ENCODE assay signal across 14 cellular contexts in the genomic region with DNA sequence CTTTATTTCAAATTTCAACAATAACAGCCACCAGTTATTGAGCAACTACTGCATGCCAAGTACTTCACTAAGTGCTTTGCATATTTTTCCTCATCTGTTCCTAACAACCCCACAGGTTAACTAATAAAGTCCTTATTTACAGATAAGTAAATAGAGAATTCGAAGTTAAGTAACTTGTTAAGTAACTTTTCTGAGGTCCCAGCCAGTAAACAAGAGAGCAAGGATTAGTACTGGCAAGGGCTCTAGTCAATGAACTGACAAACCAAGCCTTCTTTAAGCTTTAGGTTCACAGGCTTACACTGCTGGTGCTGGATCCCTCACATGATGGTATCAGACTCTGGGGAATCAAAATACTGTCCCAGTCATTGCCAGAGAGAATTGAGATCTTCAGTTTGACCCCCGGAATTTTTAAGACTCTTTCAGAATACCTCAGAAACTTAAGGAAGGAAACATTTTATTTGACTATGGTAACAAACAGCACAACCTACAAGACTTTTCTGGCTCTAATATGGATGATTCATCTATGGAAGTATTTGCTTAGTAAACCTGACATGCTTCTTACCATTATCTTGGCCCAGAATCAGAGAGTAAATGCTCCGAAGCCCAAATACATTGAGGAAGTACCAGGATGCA. TPM values are rescaled to one million over a fixed set of nuclear protein-coding genes. Genes with fewer than 3 reads are reported as not detected.
DNase-seq lines count a peak whose midpoint lies in the region; ATAC-seq and TF ChIP-seq lines count a peak whose summit lies in the region.
"Had no signal": no experiment of that assay in that cellular context is flagged by ENCODE, and none has a peak within 500 bp of the region (broad histone marks: within the 10 kb centered on the region; RNA-seq: fewer than 3 reads in every experiment).

No MANE protein-coding gene starts in this region.

- no peaks in the 10 kb centered on the region for H3K27me3 Mint-ChIP-seq in activated naive CD4-positive, alpha-beta T cell treated with anti-CD3 and anti-CD28 coated beads, Interleukin-2, amount 10 ng/mL, durations not matched to agents 7 days and 5 days
- H3K27me3 Mint-ChIP-seq: central memory CD8-positive, alpha-beta T cell; T-cell had no signal

- ATAC-seq in upper lobe of right lung (peak; percentile 72), GM18505 (IDR thresholded peaks at IDR 0.05; ENCODE audit: unreplicated experiment) (no peak)
- no peak for ATAC-seq in activated CD4-positive, CD25-positive, alpha-beta regulatory T cell treated with anti-CD3 and anti-CD28 coated beads, Interleukin-2, amount 50 U/mL, for 24 hours
- ATAC-seq: left lobe of liver, T-cell had no signal

- H3K9me3 ChIP-seq in upper lobe of right lung: no peaks in the 10 kb centered on the region
- H3K9me3 ChIP-seq: tibial nerve had no signal

- no peaks in the 10 kb centered on the region for H3K9me3 Mint-ChIP-seq in activated naive CD4-positive, alpha-beta T cell treated with anti-CD3 and anti-CD28 coated beads, Interleukin-2, amount 10 ng/mL, durations not matched to agents 7 days and 5 days
- H3K9me3 Mint-ChIP-seq: central memory CD8-positive, alpha-beta T cell; neural crest cell; T-cell had no signal

- no peak overlapping the region for H3K27ac Mint-ChIP-seq in activated naive CD4-positive, alpha-beta T cell treated with anti-CD3 and anti-CD28 coated beads, Interleukin-2, amount 10 ng/mL, durations not matched to agents 7 days and 5 days
- H3K27ac Mint-ChIP-seq: T-cell had no signal

- peak overlapping the region; percentile 27 for H3K27ac ChIP-seq in upper lobe of right lung
- H3K27ac ChIP-seq: tibial nerve had no signal

- H3K36me3 Mint-ChIP-seq in activated naive CD4-positive, alpha-beta T cell treated with anti-CD3 and anti-CD28 coated beads, Interleukin-2, amount 10 ng/mL, durations not matched to agents 7 days and 5 days: peaks cover 56% of the 10 kb centered on the region

- DNase-seq in HS-5 (ENCODE audit: low read depth) (peak; percentile 58), astrocyte of the cerebellum (ENCODE audit: low read depth) (peak; percentile 62), fibroblast of villous mesenchyme (ENCODE audit: low read depth) (peak; percentile 63), upper lobe of right lung (no peak)
- no peak for DNase-seq in activated naive CD4-positive, alpha-beta T cell treated with anti-CD3 and anti-CD28 coated beads, Interleukin-2, amount 10 ng/mL, durations not matched to agents 7 days and 5 days
- DNase-seq: activated CD4-positive, alpha-beta T cell treated with anti-CD3 and anti-CD28 coated beads, Interleukin-2, amount 50 U/mL, for 48 hours; NK-92 treated with Interleukin-12 subunit alpha and Interleukin-12 subunit beta, amount 100 ng/mL, for 24 hours; T-cell had no signal

- H3K27me3 ChIP-seq in upper lobe of right lung: no peaks in the 10 kb centered on the region
- H3K27me3 ChIP-seq: tibial nerve had no signal

- no peak for TF ChIP-seq POLR2A in GM18505 (IDR thresholded peaks at IDR 0.05; ENCODE audit: borderline replicate concordance, extremely low read depth, insufficient read depth, insufficient read length)

- in situ Hi-C loops in astrocyte of the cerebellum (cut with HindIII; ENCODE audit: low sequenced_read_pairs): no loop called here

- no peak for TF ChIP-seq CTCF in astrocyte of the cerebellum (IDR thresholded peaks at IDR 0.05; ENCODE audit: low read depth, low read length, missing control alignments)
- TF ChIP-seq CTCF in fibroblast of villous mesenchyme (IDR thresholded peaks at IDR 0.05; ENCODE audit: insufficient read depth, low read depth, low read length): no peak
- TF ChIP-seq CTCF in upper lobe of right lung (IDR thresholded peaks at IDR 0.05): no peak

- H3K4me3 Mint-ChIP-seq in activated naive CD4-positive, alpha-beta T cell treated with anti-CD3 and anti-CD28 coated beads, Interleukin-2, amount 10 ng/mL, durations not matched to agents 7 days and 5 days: no peak overlapping the region
- H3K4me3 Mint-ChIP-seq: central memory CD8-positive, alpha-beta T cell; neural crest cell; T-cell had no signal

- intact Hi-C loops in upper lobe of right lung (cut with DNase I): no loop called here

- CTCF ChIA-PET in activated naive CD4-positive, alpha-beta T cell treated with anti-CD3 and anti-CD28 coated beads, Interleukin-2, amount 10 ng/mL, durations not matched to agents 7 days and 5 days (lab: Charles Lee): no interaction called here

- H3K36me3 ChIP-seq in upper lobe of right lung: peaks cover 83% of the 10 kb centered on the region

- H3K4me1 ChIP-seq in upper lobe of right lung: peaks cover 7% of the 10 kb centered on the region
- H3K4me1 ChIP-seq: tibial nerve had no signal

- no peak overlapping the region for H3K4me3 ChIP-seq in astrocyte of the cerebellum (ENCODE audit: low read depth, low read length)
- H3K4me3 ChIP-seq in fibroblast of villous mesenchyme (ENCODE audit: low read depth, low read length): no peak overlapping the region
- H3K4me3 ChIP-seq in upper lobe of right lung: no peak overlapping the region
- H3K4me3 ChIP-seq: tibial nerve had no signal

- H3K4me1 Mint-ChIP-seq in activated naive CD4-positive, alpha-beta T cell treated with anti-CD3 and anti-CD28 coated beads, Interleukin-2, amount 10 ng/mL, durations not matched to agents 7 days and 5 days: no peaks in the 10 kb centered on the region
- H3K4me1 Mint-ChIP-seq: central memory CD8-positive, alpha-beta T cell; neural crest cell; T-cell had no signal

RNA-seq across cellular contexts. Expression of a gene that starts 16.5 kb away (rescaled TPM):
- total RNA-seq in fibroblast of villous mesenchyme: 35.4 and 52.7 TPM in 2 replicates
- total RNA-seq in upper lobe of right lung: 79.4 TPM

RNA-seq across cellular contexts. Expression of a gene that starts 17.9 kb away (rescaled TPM):
- 3.2 and 3.5 TPM in 2 replicates for total RNA-seq in fibroblast of villous mesenchyme
- 1.4 TPM for total RNA-seq in upper lobe of right lung

RNA-seq across cellular contexts. Expression of a gene that starts 36.5 kb away (rescaled TPM):
- total RNA-seq in fibroblast of villous mesenchyme (13.2 and 16.0 TPM in 2 replicates), upper lobe of right lung (51.4 TPM)

RNA-seq across cellular contexts. Expression of a gene that starts 53.2 kb away (rescaled TPM):
- total RNA-seq in fibroblast of villous mesenchyme (32.8 and 42.8 TPM in 2 replicates), upper lobe of right lung (26.9 TPM)

RNA-seq across cellular contexts. Expression of a gene that starts 56.1 kb away (rescaled TPM):
- total RNA-seq in fibroblast of villous mesenchyme: 15.5 and 23.3 TPM in 2 replicates
- 5.3 TPM for total RNA-seq in upper lobe of right lung

Comparison
In these comparisons a context has a peak if more than half of its experiments do, and no peak if none do; other contexts are left out.
1. DNase-seq: peak in HS-5 (single experiment), astrocyte of the cerebellum (single experiment) and fibroblast of villous mesenchyme (single experiment); none in upper lobe of right lung (single experiment) and activated naive CD4-positive, alpha-beta T cell treated with anti-CD3 and anti-CD28 coated beads, Interleukin-2, amount 10 ng/mL, durations not matched to agents 7 days and 5 days (single experiment).